ENCODE assay signal across 1 cellular context in the genomic region with DNA sequence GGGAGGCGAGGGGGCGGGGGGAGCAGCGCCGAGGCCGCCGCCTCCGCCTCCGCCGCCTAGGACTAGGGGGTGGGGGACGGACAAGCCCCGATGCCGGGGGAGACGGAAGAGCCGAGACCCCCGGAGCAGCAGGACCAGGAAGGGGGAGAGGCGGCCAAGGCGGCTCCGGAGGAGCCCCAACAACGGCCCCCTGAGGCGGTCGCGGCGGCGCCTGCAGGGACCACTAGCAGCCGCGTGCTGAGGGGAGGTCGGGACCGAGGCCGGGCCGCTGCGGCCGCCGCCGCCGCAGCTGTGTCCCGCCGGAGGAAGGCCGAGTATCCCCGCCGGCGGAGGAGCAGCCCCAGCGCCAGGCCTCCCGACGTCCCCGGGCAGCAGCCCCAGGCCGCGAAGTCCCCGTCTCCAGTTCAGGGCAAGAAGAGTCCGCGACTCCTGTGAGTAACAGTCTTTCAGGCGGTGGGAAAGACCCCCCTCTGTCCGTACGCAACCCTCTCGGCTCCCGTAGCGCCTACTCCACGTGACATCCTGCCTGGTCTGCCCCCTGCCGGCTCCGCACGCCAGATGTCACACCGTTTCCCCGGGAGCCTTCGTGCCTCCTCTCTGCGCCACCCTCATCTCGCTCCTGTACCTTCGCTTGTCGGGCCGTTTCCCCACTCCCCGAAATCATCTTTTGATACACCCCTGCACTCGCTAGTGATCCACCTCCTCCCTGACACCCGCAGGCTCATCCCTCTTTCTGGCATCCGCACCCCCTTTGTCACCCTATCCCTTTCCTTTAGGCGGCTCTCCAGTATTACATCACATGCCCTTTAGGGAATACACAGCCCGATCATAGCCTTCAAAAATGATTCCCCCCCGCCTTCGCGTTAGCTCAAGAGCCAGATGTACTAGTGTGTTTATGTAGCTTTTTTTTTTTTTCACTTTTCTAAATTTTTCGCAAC.
TF ChIP-seq lines count a peak whose summit lies in the region.

No MANE protein-coding gene starts in this region.

TF ChIP-seq in K562, 482 proteins besides CTCF, POLR2A, EP300 and RAD21 (continued from another document and continues in another):
- TF ChIP-seq, protein P1, sequence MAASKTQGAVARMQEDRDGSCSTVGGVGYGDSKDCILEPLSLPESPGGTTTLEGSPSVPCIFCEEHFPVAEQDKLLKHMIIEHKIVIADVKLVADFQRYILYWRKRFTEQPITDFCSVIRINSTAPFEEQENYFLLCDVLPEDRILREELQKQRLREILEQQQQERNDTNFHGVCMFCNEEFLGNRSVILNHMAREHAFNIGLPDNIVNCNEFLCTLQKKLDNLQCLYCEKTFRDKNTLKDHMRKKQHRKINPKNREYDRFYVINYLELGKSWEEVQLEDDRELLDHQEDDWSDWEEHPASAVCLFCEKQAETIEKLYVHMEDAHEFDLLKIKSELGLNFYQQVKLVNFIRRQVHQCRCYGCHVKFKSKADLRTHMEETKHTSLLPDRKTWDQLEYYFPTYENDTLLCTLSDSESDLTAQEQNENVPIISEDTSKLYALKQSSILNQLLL (CRISPR knock-in tag; IDR thresholded peaks at IDR 0.05; ENCODE audit: borderline replicate concordance) = no peak
- TF ChIP-seq KLF16 (IDR thresholded peaks at IDR 0.05) = peak; percentile 80
- no peak for TF ChIP-seq ATF1 (CRISPR knock-in tag; IDR thresholded peaks at IDR 0.05)
- TF ChIP-seq ATF1 (tag; IDR thresholded peaks at IDR 0.05) = peak; percentile 86
- TF ChIP-seq, protein P2, sequence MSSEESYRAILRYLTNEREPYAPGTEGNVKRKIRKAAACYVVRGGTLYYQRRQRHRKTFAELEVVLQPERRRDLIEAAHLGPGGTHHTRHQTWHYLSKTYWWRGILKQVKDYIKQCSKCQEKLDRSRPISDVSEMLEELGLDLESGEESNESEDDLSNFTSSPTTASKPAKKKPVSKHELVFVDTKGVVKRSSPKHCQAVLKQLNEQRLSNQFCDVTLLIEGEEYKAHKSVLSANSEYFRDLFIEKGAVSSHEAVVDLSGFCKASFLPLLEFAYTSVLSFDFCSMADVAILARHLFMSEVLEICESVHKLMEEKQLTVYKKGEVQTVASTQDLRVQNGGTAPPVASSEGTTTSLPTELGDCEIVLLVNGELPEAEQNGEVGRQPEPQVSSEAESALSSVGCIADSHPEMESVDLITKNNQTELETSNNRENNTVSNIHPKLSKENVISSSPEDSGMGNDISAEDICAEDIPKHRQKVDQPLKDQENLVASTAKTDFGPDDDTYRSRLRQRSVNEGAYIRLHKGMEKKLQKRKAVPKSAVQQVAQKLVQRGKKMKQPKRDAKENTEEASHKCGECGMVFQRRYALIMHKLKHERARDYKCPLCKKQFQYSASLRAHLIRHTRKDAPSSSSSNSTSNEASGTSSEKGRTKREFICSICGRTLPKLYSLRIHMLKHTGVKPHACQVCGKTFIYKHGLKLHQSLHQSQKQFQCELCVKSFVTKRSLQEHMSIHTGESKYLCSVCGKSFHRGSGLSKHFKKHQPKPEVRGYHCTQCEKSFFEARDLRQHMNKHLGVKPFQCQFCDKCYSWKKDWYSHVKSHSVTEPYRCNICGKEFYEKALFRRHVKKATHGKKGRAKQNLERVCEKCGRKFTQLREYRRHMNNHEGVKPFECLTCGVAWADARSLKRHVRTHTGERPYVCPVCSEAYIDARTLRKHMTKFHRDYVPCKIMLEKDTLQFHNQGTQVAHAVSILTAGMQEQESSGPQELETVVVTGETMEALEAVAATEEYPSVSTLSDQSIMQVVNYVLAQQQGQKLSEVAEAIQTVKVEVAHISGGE (CRISPR knock-in tag; IDR thresholded peaks at IDR 0.05) = peak in 1 of 3 experiments; percentile 65; a peak in 1 of 6 replicates
- TF ChIP-seq PCBP1 (IDR thresholded peaks at IDR 0.05; ENCODE audit: low read depth, low read length, poor library complexity, severe bottlenecking) = peak; percentile 95
- TF ChIP-seq, protein P3, sequence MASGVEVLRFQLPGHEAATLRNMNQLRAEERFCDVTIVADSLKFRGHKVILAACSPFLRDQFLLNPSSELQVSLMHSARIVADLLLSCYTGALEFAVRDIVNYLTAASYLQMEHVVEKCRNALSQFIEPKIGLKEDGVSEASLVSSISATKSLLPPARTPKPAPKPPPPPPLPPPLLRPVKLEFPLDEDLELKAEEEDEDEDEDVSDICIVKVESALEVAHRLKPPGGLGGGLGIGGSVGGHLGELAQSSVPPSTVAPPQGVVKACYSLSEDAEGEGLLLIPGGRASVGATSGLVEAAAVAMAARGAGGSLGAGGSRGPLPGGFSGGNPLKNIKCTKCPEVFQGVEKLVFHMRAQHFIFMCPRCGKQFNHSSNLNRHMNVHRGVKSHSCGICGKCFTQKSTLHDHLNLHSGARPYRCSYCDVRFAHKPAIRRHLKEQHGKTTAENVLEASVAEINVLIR (CRISPR knock-in tag; IDR thresholded peaks at IDR 0.05) = peak; percentile 51; the same call in 1 of the 2 replicates
- TF ChIP-seq, protein P4, sequence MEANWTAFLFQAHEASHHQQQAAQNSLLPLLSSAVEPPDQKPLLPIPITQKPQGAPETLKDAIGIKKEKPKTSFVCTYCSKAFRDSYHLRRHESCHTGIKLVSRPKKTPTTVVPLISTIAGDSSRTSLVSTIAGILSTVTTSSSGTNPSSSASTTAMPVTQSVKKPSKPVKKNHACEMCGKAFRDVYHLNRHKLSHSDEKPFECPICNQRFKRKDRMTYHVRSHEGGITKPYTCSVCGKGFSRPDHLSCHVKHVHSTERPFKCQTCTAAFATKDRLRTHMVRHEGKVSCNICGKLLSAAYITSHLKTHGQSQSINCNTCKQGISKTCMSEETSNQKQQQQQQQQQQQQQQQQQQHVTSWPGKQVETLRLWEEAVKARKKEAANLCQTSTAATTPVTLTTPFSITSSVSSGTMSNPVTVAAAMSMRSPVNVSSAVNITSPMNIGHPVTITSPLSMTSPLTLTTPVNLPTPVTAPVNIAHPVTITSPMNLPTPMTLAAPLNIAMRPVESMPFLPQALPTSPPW (CRISPR knock-in tag; IDR thresholded peaks at IDR 0.05) = peak; percentile 91
- TF ChIP-seq, protein P5, sequence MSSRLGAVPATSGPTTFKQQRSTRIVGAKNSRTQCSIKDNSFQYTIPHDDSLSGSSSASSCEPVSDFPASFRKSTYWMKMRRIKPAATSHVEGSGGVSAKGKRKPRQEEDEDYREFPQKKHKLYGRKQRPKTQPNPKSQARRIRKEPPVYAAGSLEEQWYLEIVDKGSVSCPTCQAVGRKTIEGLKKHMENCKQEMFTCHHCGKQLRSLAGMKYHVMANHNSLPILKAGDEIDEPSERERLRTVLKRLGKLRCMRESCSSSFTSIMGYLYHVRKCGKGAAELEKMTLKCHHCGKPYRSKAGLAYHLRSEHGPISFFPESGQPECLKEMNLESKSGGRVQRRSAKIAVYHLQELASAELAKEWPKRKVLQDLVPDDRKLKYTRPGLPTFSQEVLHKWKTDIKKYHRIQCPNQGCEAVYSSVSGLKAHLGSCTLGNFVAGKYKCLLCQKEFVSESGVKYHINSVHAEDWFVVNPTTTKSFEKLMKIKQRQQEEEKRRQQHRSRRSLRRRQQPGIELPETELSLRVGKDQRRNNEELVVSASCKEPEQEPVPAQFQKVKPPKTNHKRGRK (tag; IDR thresholded peaks at IDR 0.05) = no peak
- TF ChIP-seq, protein P6, sequence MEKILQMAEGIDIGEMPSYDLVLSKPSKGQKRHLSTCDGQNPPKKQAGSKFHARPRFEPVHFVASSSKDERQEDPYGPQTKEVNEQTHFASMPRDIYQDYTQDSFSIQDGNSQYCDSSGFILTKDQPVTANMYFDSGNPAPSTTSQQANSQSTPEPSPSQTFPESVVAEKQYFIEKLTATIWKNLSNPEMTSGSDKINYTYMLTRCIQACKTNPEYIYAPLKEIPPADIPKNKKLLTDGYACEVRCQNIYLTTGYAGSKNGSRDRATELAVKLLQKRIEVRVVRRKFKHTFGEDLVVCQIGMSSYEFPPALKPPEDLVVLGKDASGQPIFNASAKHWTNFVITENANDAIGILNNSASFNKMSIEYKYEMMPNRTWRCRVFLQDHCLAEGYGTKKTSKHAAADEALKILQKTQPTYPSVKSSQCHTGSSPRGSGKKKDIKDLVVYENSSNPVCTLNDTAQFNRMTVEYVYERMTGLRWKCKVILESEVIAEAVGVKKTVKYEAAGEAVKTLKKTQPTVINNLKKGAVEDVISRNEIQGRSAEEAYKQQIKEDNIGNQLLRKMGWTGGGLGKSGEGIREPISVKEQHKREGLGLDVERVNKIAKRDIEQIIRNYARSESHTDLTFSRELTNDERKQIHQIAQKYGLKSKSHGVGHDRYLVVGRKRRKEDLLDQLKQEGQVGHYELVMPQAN (IDR thresholded peaks at IDR 0.05; ENCODE audit: borderline replicate concordance) = peak; percentile 97
- TF ChIP-seq WHSC1 (IDR thresholded peaks at IDR 0.05; ENCODE audit: low read length) = no peak
- TF ChIP-seq SIRT6 (IDR thresholded peaks at IDR 0.05; ENCODE audit: low read depth, low read length) = no peak
- TF ChIP-seq PHF21A (IDR thresholded peaks at IDR 0.05; ENCODE audit: borderline replicate concordance, low read depth) = peak; percentile 78
- peak; percentile 31; the same call in 1 of the 2 replicates for TF ChIP-seq PHB2 (IDR thresholded peaks at IDR 0.05; ENCODE audit: low read depth)
- TF ChIP-seq GABPA (tag; conservative IDR thresholded peaks at IDR 0.05; ENCODE audit: low read depth) = peak; percentile 80
- 0 out of 2 replicates have a peak, but pooled peaks have one; percentile 18 for TF ChIP-seq GATAD2B (IDR thresholded peaks at IDR 0.05; ENCODE audit: borderline replicate concordance)
- no peak for TF ChIP-seq CBX2 (IDR thresholded peaks at IDR 0.05; ENCODE audit: insufficient read depth, low read length, poor library complexity, severe bottlenecking)
- peak; percentile 71 for TF ChIP-seq CCNT2 (IDR thresholded peaks at IDR 0.05; ENCODE audit: borderline replicate concordance, extremely low read depth, insufficient read length, low read depth, low read length)
- TF ChIP-seq, protein P7, sequence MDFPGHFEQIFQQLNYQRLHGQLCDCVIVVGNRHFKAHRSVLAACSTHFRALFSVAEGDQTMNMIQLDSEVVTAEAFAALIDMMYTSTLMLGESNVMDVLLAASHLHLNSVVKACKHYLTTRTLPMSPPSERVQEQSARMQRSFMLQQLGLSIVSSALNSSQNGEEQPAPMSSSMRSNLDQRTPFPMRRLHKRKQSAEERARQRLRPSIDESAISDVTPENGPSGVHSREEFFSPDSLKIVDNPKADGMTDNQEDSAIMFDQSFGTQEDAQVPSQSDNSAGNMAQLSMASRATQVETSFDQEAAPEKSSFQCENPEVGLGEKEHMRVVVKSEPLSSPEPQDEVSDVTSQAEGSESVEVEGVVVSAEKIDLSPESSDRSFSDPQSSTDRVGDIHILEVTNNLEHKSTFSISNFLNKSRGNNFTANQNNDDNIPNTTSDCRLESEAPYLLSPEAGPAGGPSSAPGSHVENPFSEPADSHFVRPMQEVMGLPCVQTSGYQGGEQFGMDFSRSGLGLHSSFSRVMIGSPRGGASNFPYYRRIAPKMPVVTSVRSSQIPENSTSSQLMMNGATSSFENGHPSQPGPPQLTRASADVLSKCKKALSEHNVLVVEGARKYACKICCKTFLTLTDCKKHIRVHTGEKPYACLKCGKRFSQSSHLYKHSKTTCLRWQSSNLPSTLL (IDR thresholded peaks at IDR 0.05) = no peak
- 0 out of 4 replicates have a peak, but pooled peaks of 1 of the 2 experiments have one; percentile 24 for TF ChIP-seq NRF1 (conservative IDR thresholded peaks at IDR 0.05 in 1 of 2, IDR thresholded peaks at IDR 0.05 in 1 of 2)
- peak in 1 of 2 experiments; percentile 70; a peak in 2 of 4 replicates for TF ChIP-seq RCOR1 (IDR thresholded peaks at IDR 0.05; ENCODE audit: borderline replicate concordance in 1 of 2, low read depth in 2 of 2, low read length in 2 of 2)
- no peak; the same call in 1 of the 2 replicates for TF ChIP-seq ZNF197 (CRISPR knock-in tag; IDR thresholded peaks at IDR 0.05; ENCODE audit: low read depth)
- TF ChIP-seq HDAC1 (IDR thresholded peaks at IDR 0.05) = peak; percentile 84 to 98; a peak in 3 of 4 replicates
- peak; percentile 96 for TF ChIP-seq KAT7 (CRISPR knock-in tag; IDR thresholded peaks at IDR 0.05; ENCODE audit: borderline replicate concordance)
- TF ChIP-seq NUFIP1 (IDR thresholded peaks at IDR 0.05; ENCODE audit: partially characterized antibody) = peak; percentile 38
- TF ChIP-seq, protein P8, sequence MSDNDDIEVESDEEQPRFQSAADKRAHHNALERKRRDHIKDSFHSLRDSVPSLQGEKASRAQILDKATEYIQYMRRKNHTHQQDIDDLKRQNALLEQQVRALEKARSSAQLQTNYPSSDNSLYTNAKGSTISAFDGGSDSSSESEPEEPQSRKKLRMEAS (CRISPR knock-in tag; IDR thresholded peaks at IDR 0.05) = peak; percentile 98
- TF ChIP-seq ETV1 (tag; conservative IDR thresholded peaks at IDR 0.05; ENCODE audit: low read depth) = peak; percentile 97
- TF ChIP-seq, protein P9, sequence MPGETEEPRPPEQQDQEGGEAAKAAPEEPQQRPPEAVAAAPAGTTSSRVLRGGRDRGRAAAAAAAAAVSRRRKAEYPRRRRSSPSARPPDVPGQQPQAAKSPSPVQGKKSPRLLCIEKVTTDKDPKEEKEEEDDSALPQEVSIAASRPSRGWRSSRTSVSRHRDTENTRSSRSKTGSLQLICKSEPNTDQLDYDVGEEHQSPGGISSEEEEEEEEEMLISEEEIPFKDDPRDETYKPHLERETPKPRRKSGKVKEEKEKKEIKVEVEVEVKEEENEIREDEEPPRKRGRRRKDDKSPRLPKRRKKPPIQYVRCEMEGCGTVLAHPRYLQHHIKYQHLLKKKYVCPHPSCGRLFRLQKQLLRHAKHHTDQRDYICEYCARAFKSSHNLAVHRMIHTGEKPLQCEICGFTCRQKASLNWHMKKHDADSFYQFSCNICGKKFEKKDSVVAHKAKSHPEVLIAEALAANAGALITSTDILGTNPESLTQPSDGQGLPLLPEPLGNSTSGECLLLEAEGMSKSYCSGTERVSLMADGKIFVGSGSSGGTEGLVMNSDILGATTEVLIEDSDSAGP (CRISPR knock-in tag; IDR thresholded peaks at IDR 0.05) = peak; percentile 71; the same call in 1 of the 2 replicates
- TF ChIP-seq NR1H2 (CRISPR knock-in tag; IDR thresholded peaks at IDR 0.05) = 0 out of 2 replicates have a peak, but pooled peaks have one; percentile 85
- TF ChIP-seq ARID1B (IDR thresholded peaks at IDR 0.05) = peak; percentile 69
- TF ChIP-seq, protein P10, sequence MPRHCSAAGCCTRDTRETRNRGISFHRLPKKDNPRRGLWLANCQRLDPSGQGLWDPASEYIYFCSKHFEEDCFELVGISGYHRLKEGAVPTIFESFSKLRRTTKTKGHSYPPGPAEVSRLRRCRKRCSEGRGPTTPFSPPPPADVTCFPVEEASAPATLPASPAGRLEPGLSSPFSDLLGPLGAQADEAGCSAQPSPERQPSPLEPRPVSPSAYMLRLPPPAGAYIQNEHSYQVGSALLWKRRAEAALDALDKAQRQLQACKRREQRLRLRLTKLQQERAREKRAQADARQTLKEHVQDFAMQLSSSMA (CRISPR knock-in tag; IDR thresholded peaks at IDR 0.05) = 0 out of 2 replicates have a peak, but pooled peaks have one; percentile 41
- no peak for TF ChIP-seq FOS (IDR thresholded peaks at IDR 0.05; ENCODE audit: extremely low read depth, insufficient read length)
- TF ChIP-seq NCOA2 (IDR thresholded peaks at IDR 0.05; ENCODE audit: partially characterized antibody in 2 of 2) = no peak
- TF ChIP-seq FOSL1 (tag; conservative IDR thresholded peaks at IDR 0.05) = no peak; the same call in 1 of the 2 replicates
- peak; percentile 84 to 85; a peak in 2 of 4 replicates for TF ChIP-seq ARNT (IDR thresholded peaks at IDR 0.05)
- peak in 1 of 2 experiments; percentile 90; a peak in 1 of 4 replicates for TF ChIP-seq KDM4B (IDR thresholded peaks at IDR 0.05; ENCODE audit: borderline replicate concordance in 2 of 2, low read depth in 1 of 2)
- no peak for TF ChIP-seq ZNF134 (CRISPR knock-in tag; conservative IDR thresholded peaks at IDR 0.05)
